In the genomic region with DNA sequence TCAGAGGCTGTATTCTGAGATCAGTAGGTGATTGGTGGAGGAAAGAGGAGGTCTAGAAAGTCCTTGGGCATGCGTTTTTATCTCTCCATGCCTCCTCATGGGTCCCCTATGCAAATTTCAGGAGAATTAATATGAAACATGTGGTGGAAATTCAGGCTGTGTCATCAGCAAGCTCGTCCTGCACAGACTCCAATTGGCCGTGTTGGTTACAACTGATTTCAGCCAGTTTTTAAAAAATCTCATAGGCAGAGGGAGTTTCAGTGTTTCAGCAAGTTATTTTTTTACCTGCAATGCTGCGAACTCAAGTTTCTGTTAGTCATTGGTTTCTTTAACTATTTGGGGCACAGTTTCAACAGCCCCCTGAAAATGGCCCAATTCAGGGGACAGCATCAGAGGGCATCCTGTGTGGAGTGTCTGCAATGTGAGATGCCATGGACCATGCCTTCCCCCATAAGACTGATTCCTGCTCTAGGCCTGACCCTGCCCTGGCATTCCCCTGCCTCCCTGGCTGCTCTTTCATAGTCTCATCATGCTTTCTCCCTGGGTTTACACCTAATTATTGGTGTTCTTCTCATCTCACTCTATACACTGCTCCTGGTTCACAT, we compare ENCODE assay signal across 16 cellular contexts. TPM values are rescaled to one million over a fixed set of nuclear protein-coding genes. Genes with fewer than 3 reads are reported as not detected.
DNase-seq lines count a peak whose midpoint lies in the region; ATAC-seq and TF ChIP-seq lines count a peak whose summit lies in the region.
"Had no signal": no experiment of that assay in that cellular context is flagged by ENCODE, and none has a peak within 500 bp of the region (broad histone marks: within the 10 kb centered on the region; RNA-seq: fewer than 3 reads in every experiment).

No MANE protein-coding gene starts in this region.

- TF ChIP-seq CTCF in gastrocnemius medialis (IDR thresholded peaks at IDR 0.05 in 4 of 5, conservative IDR thresholded peaks at IDR 0.05 in 1 of 5), result no peak

- H3K36me3 ChIP-seq in adipocyte (ENCODE audit: control insufficient read depth, insufficient read depth, low read length, severe bottlenecking), result no peaks in the 10 kb centered on the region
- H3K36me3 ChIP-seq in gastrocnemius medialis, result no peaks in the 10 kb centered on the region
- H3K36me3 ChIP-seq: esophagus squamous epithelium, SJSA1 had no signal

- intact Hi-C loops in gastrocnemius medialis (cut with DNase I; ENCODE audit: low total_unique reads), result no loop called here

- peaks cover 16% of the 10 kb centered on the region for H3K4me1 ChIP-seq in adipocyte (ENCODE audit: control insufficient read depth, insufficient read depth, low read length)
- H3K4me1 ChIP-seq in gastrocnemius medialis, result peaks cover 26 to 41% of the 10 kb centered on the region in 2 donors
- H3K4me1 ChIP-seq: SJSA1 had no signal

- in situ Hi-C loops in gastrocnemius medialis (cut with MboI; ENCODE audit: low sequenced_read_pairs in 4 of 4), result loop anchor here in 1 of 4 donors (10.0 to 25.0 kb wide), 2 partner anchors 106 to 404 kb away; no protein-coding TSS in a partner anchor

- H3K9me3 ChIP-seq in adipocyte (ENCODE audit: control insufficient read depth, low read length) (peaks cover 13% of the 10 kb centered on the region), gastrocnemius medialis (no peaks in the 10 kb centered on the region)

- ATAC-seq in gastrocnemius medialis (no peak), HG03432 (IDR thresholded peaks at IDR 0.05; ENCODE audit: unreplicated experiment) (no peak)

- H3K27ac ChIP-seq in gastrocnemius medialis, result peak overlapping the region; percentile 75 to 84 (median 80)
- H3K27ac ChIP-seq: SJSA1 had no signal

- no peak for TF ChIP-seq POLR2A in gastrocnemius medialis (IDR thresholded peaks at IDR 0.05)

- DNase-seq in GM04504 (ENCODE audit: low read depth) (peak; percentile 35), adipocyte (ENCODE audit: low read depth) (peak; percentile 87), fibroblast of the conjunctiva (ENCODE audit: low read depth) (peak; percentile 55), gastrocnemius medialis (no peak), T-helper 2 cell (no peak), amniotic stem cell (lab: John Stamatoyannopoulos, UW) (no peak)
- no peak for DNase-seq in activated effector memory CD4-positive, alpha-beta T cell treated with anti-CD3 and anti-CD28 coated beads, Interleukin-2, amount 50 U/mL, for 16 hours
- DNase-seq: activated CD4-positive, CD25-positive, alpha-beta regulatory T cell treated with anti-CD3 and anti-CD28 coated beads, Interleukin-2, amount 50 U/mL, for 72 hours; activated naive CD4-positive, alpha-beta T cell; Calu3; esophagus squamous epithelium; kidney glomerular epithelial cell; NCI-H187; T-helper 9 cell had no signal

- H3K27me3 ChIP-seq in adipocyte (replicated peaks; ENCODE audit: control insufficient read depth, insufficient read depth, low read length), result no peaks in the 10 kb centered on the region
- H3K27me3 ChIP-seq in gastrocnemius medialis, result no peaks in the 10 kb centered on the region
- H3K27me3 ChIP-seq: esophagus squamous epithelium, SJSA1 had no signal

- peak overlapping the region; percentile 12 for H3K9ac ChIP-seq in adipocyte (ENCODE audit: low read length)

- H3K4me3 ChIP-seq in adipocyte (ENCODE audit: low read length) (peak overlapping the region; percentile 10), gastrocnemius medialis (no peak overlapping the region)
- H3K4me3 ChIP-seq: esophagus squamous epithelium, SJSA1 had no signal

RNA-seq across cellular contexts. Expression of a gene that starts 60.0 kb away (rescaled TPM):
- total RNA-seq in gastrocnemius medialis, result 100 to 1,000 TPM; 281 to 590 (median 339) TPM

Comparison
In these comparisons a context has a peak if more than half of its experiments do, and no peak if none do; other contexts are left out.
1. DNase-seq: peak in GM04504 (single experiment), adipocyte (single experiment) and fibroblast of the conjunctiva (single experiment); none in gastrocnemius medialis (0 of 2), T-helper 2 cell (0 of 5), activated effector memory CD4-positive, alpha-beta T cell treated with anti-CD3 and anti-CD28 coated beads, Interleukin-2, amount 50 U/mL, for 16 hours (single experiment) and amniotic stem cell (single experiment).